In the genomic region with DNA sequence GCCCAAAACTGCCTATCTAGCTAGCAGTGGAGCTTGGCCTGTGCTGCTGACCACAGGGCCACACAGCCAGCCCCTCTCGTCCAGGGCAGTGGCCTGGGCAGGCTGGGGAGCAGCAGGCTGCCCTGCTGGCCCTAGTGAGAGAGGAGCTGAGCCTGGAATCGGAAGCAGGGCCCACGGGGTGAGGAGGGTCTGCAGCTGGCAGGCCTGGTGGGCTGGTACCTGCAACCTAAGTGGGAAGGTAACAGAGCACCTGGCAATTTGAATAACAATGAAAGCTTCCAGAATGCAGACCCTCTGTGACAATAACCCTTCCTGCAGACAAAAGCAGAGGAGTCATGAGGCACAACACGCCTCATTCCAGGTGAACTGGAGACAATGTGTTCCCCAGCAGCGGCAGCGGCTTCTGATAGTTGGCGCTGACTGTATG, we compare ENCODE assay signal across 20 cellular contexts. TPM values are rescaled to one million over a fixed set of nuclear protein-coding genes. Genes with fewer than 3 reads are reported as not detected.
"Had no signal": no experiment of that assay in that cellular context is flagged by ENCODE, and none has a peak within 500 bp of the region (broad histone marks: within the 10 kb centered on the region; RNA-seq: fewer than 3 reads in every experiment).

No MANE protein-coding gene starts in this region.

- H3K4me1 ChIP-seq: ascending aorta, esophagus squamous epithelium, left ventricle myocardium inferior, prostate gland, suprapubic skin, uterus had no signal

- H3K36me3 ChIP-seq: ascending aorta, esophagus squamous epithelium, left ventricle myocardium inferior, prostate gland, suprapubic skin, uterus had no signal

- H3K4me3 Mint-ChIP-seq: activated CD8-positive, alpha-beta T cell treated with anti-CD3 and anti-CD28 coated beads, Interleukin-2, amount 10 ng/mL, durations not matched to agents 7 days and 5 days; activated naive CD8-positive, alpha-beta T cell treated with anti-CD3 and anti-CD28 coated beads, Interleukin-2, amount 50 U/mL, for 24 hours; memory B cell; natural killer cell treated with Interleukin-12 subunit alpha and Interleukin-12 subunit beta and Interleukin-15 and Interleukin-18, amount 100 ng/mL, for 72 hours had no signal

- H3K27ac ChIP-seq: ascending aorta, dorsolateral prefrontal cortex, esophagus squamous epithelium, left ventricle myocardium inferior, prostate gland, suprapubic skin, uterus had no signal

- H3K9me3 ChIP-seq: ascending aorta, esophagus squamous epithelium, left ventricle myocardium inferior, prostate gland, suprapubic skin, uterus had no signal

- DNase-seq: activated CD8-positive, alpha-beta T cell treated with anti-CD3 and anti-CD28 coated beads, Interleukin-2, amount 10 ng/mL, durations not matched to agents 7 days and 5 days; activated naive CD4-positive, alpha-beta T cell treated with Interleukin-2 at 50 U/mL for 16 hours; activated naive CD8-positive, alpha-beta T cell treated with anti-CD3 and anti-CD28 coated beads, Interleukin-2, amount 50 U/mL, for 24 hours; dorsolateral prefrontal cortex; esophagus squamous epithelium; foreskin fibroblast; glutamatergic neuron; left ventricle myocardium inferior; occipital lobe; stimulated activated naive CD4-positive, alpha-beta T cell; T1000; uterus had no signal

- H3K36me3 Mint-ChIP-seq: memory B cell; natural killer cell treated with Interleukin-12 subunit alpha and Interleukin-12 subunit beta and Interleukin-15 and Interleukin-18, amount 100 ng/mL, for 72 hours had no signal

- H3K27ac Mint-ChIP-seq: activated CD8-positive, alpha-beta T cell treated with anti-CD3 and anti-CD28 coated beads, Interleukin-2, amount 10 ng/mL, durations not matched to agents 7 days and 5 days; activated naive CD8-positive, alpha-beta T cell treated with anti-CD3 and anti-CD28 coated beads, Interleukin-2, amount 50 U/mL, for 24 hours; memory B cell; natural killer cell treated with Interleukin-12 subunit alpha and Interleukin-12 subunit beta and Interleukin-15 and Interleukin-18, amount 100 ng/mL, for 72 hours had no signal

- H3K27me3 ChIP-seq: ascending aorta, dorsolateral prefrontal cortex, uterus had no signal

- H3K4me3 ChIP-seq: ascending aorta, dorsolateral prefrontal cortex, esophagus squamous epithelium, left ventricle myocardium inferior, prostate gland, suprapubic skin, uterus had no signal

- H3K4me1 Mint-ChIP-seq: activated naive CD8-positive, alpha-beta T cell treated with anti-CD3 and anti-CD28 coated beads, Interleukin-2, amount 50 U/mL, for 24 hours; memory B cell had no signal

- ATAC-seq: activated CD8-positive, alpha-beta T cell treated with anti-CD3 and anti-CD28 coated beads, Interleukin-2, amount 10 ng/mL, durations not matched to agents 7 days and 5 days; activated naive CD8-positive, alpha-beta T cell treated with anti-CD3 and anti-CD28 coated beads, Interleukin-2, amount 50 U/mL, for 24 hours; natural killer cell treated with Interleukin-12 subunit alpha and Interleukin-12 subunit beta and Interleukin-15 and Interleukin-18, amount 100 ng/mL, for 72 hours; sciatic nerve had no signal

- H3K27me3 Mint-ChIP-seq: activated naive CD8-positive, alpha-beta T cell treated with anti-CD3 and anti-CD28 coated beads, Interleukin-2, amount 50 U/mL, for 24 hours had no signal

- H3K9me3 Mint-ChIP-seq: activated naive CD8-positive, alpha-beta T cell treated with anti-CD3 and anti-CD28 coated beads, Interleukin-2, amount 50 U/mL, for 24 hours; memory B cell; natural killer cell treated with Interleukin-12 subunit alpha and Interleukin-12 subunit beta and Interleukin-15 and Interleukin-18, amount 100 ng/mL, for 72 hours had no signal

RNA-seq across cellular contexts. Expression of gene RFPL3, which starts 31.8 kb away (rescaled TPM):
- total RNA-seq: activated CD8-positive, alpha-beta T cell treated with anti-CD3 and anti-CD28 coated beads, Interleukin-2, amount 10 ng/mL, durations not matched to agents 7 days and 5 days; ascending aorta; bronchial epithelial cell; chondrocyte; esophagus squamous epithelium; left ventricle myocardium inferior; natural killer cell treated with Interleukin-12 subunit alpha and Interleukin-12 subunit beta and Interleukin-15 and Interleukin-18, amount 100 ng/mL, for 72 hours; occipital lobe; sciatic nerve; suprapubic skin; uterus had no signal
